16 cellular contexts compared by ENCODE assay signal in genomic region chr1:94726981-94727685, GRCh38.
A peak's percentile ranks its signal among the peaks of the same experiment; 100 is the strongest.
DNase-seq lines count a peak whose midpoint lies in the region; ATAC-seq, FAIRE-seq and TF ChIP-seq lines count a peak whose summit lies in the region.
"Had no signal": no experiment of that assay in that cellular context is flagged by ENCODE, and none has a peak within 500 bp of the region (broad histone marks: within the 10 kb centered on the region; RNA-seq: fewer than 3 reads in every experiment).

No MANE protein-coding gene starts in this region.

- CTCF ChIA-PET in mammary epithelial cell (lab: Charles Lee; ENCODE audit: low non-redundant PET) = no interaction called here

- dilution Hi-C loops in mammary epithelial cell (cut with HindIII; ENCODE audit: low sequenced_read_pairs) = no loop called here

- BruUV-seq in mammary epithelial cell (replicated peaks; lab: Mats Ljungman, UMichigan) = TSS peak; percentile 44

- in situ Hi-C loops in mammary epithelial cell (cut with MboI; ENCODE audit: low sequenced_read_pairs in 2 of 2) = loop anchor here in 1 of 2 donors (10.0 kb wide), 1 partner anchor 82 kb away; no protein-coding TSS in a partner anchor

- H3K36me3 ChIP-seq in mammary epithelial cell (ENCODE audit: insufficient read depth, low read length) (no peaks in the 10 kb centered on the region), breast epithelium (no peaks in the 10 kb centered on the region), SJSA1 (no peaks in the 10 kb centered on the region), left lung (no peaks in the 10 kb centered on the region)
- H3K36me3 ChIP-seq: BLaER1 treated with 17β-estradiol and CSF1 and Interleukin-3, amounts not matched to agents 10 nM and 100 nM; HAP-1 had no signal

- no peaks in the 10 kb centered on the region for H3K79me2 ChIP-seq in mammary epithelial cell (ENCODE audit: insufficient read depth, low read length)

- TF ChIP-seq POLR2A in breast epithelium (IDR thresholded peaks at IDR 0.05) = no peak

- H3K27ac ChIP-seq in mammary epithelial cell (ENCODE audit: insufficient read depth, low read depth, low read length) (peak overlapping the region; percentile 71), breast epithelium (no peak overlapping the region), SJSA1 (peak overlapping the region; percentile 36), foreskin keratinocyte (no peak overlapping the region), left lung (no peak overlapping the region)
- H3K27ac ChIP-seq: 22Rv1; BLaER1 treated with 17β-estradiol and CSF1 and Interleukin-3, amounts not matched to agents 10 nM and 100 nM had no signal

- peak overlapping the region; percentile 58 for H3K4me2 ChIP-seq in mammary epithelial cell (ENCODE audit: insufficient read depth, low read depth, low read length)
- H3K4me2 ChIP-seq: BLaER1 treated with 17β-estradiol and CSF1 and Interleukin-3, amounts not matched to agents 10 nM and 100 nM had no signal

- intact Hi-C loops in mammary epithelial cell (cut with micrococcal nuclease) (loop anchor here (5.0 kb wide), 2 partner anchors 130 to 185 kb away; partner anchors contain the start of gene F3), breast epithelium (cut with DNase I; ENCODE audit: low total_unique reads) (no loop called here), left lung (cut with DNase I) (no loop called here)

- H3K4me1 ChIP-seq in mammary epithelial cell (ENCODE audit: insufficient read depth, low read length) (peaks cover 63% of the 10 kb centered on the region), breast epithelium (no peaks in the 10 kb centered on the region), SJSA1 (replicated peaks) (peaks cover 67% of the 10 kb centered on the region), foreskin keratinocyte (peaks cover 38% of the 10 kb centered on the region), left lung (peaks cover 10 to 35% of the 10 kb centered on the region in 2 donors)

- H2AFZ ChIP-seq in mammary epithelial cell (ENCODE audit: low read depth, low read length) = no peak overlapping the region

- no peak overlapping the region for H3K9ac ChIP-seq in mammary epithelial cell (ENCODE audit: insufficient read depth, low read length)
- H3K9ac ChIP-seq: BLaER1 treated with 17β-estradiol and CSF1 and Interleukin-3, amounts not matched to agents 10 nM and 100 nM had no signal

- FAIRE-seq in urothelium cell line (lab: Jason Lieb, UNC) = peak; percentile 84

- H3K4me3 ChIP-seq in mammary epithelial cell (replicated peaks in 1 of 3; ENCODE audit: insufficient read depth in 1 of 3, low read depth in 2 of 3, low read length in 3 of 3) (no peak overlapping the region), breast epithelium (no peak overlapping the region), SJSA1 (no peak overlapping the region), left lung (no peak overlapping the region)
- H3K4me3 ChIP-seq: BLaER1 treated with 17β-estradiol and CSF1 and Interleukin-3, amounts not matched to agents 10 nM and 100 nM; HAP-1 had no signal

- ATAC-seq in foreskin keratinocyte (peak; percentile 1), GM18502 (IDR thresholded peaks at IDR 0.05; ENCODE audit: poor library complexity, unreplicated experiment) (no peak), left lung (no peak)

- peaks cover 3% of the 10 kb centered on the region for H3K9me3 ChIP-seq in mammary epithelial cell (replicated peaks; ENCODE audit: insufficient read depth, low read length)
- no peaks in the 10 kb centered on the region for H3K9me3 ChIP-seq in breast epithelium
- no peaks in the 10 kb centered on the region for H3K9me3 ChIP-seq in SJSA1 (replicated peaks)
- no peaks in the 10 kb centered on the region for H3K9me3 ChIP-seq in left lung
- H3K9me3 ChIP-seq: HAP-1 had no signal

- H4K20me1 ChIP-seq in mammary epithelial cell (ENCODE audit: insufficient read depth, low read length) = no peaks in the 10 kb centered on the region
- H4K20me1 ChIP-seq: BLaER1 treated with 17β-estradiol and CSF1 and Interleukin-3, amounts not matched to agents 10 nM and 100 nM had no signal

- WGBS in mammary epithelial cell (ENCODE audit: low coverage, missing lambda C conversion rate) = 31% methylated on average over 4 of the region's 6 CpGs

- peak; percentile 40 for DNase-seq in mammary epithelial cell
- no peak for DNase-seq in breast epithelium (ENCODE audit: low spot score in 2 of 2)
- no peak for DNase-seq in SJSA1 (ENCODE audit: low read depth in 1 of 2, low spot score in 2 of 2)
- DNase-seq in foreskin keratinocyte = peak in 1 of 2 donors; percentile 71
- DNase-seq in urothelium cell line (ENCODE audit: low spot score) = no peak
- no peak for DNase-seq in germinal center (ENCODE audit: low spot score)
- DNase-seq in left lung = no peak
- DNase-seq: CD8-positive, alpha-beta memory T cell; DMS79 treated with DMSO at 0.1 percent for 48 hours; KBM-7; NCI-H1417 treated with DMSO at 0.1 percent for 48 hours; NCI-H1930 had no signal

- H3K27me3 ChIP-seq in mammary epithelial cell (ENCODE audit: insufficient read depth, low read length) (no peaks in the 10 kb centered on the region), breast epithelium (no peaks in the 10 kb centered on the region), SJSA1 (replicated peaks) (no peaks in the 10 kb centered on the region), foreskin keratinocyte (no peaks in the 10 kb centered on the region), left lung (no peaks in the 10 kb centered on the region)
- H3K27me3 ChIP-seq: BLaER1 treated with 17β-estradiol and CSF1 and Interleukin-3, amounts not matched to agents 10 nM and 100 nM had no signal

- no peak for TF ChIP-seq CTCF in mammary epithelial cell (conservative IDR thresholded peaks at IDR 0.05 in 1 of 2, IDR thresholded peaks at IDR 0.05 in 1 of 2; ENCODE audit: extremely low read depth in 1 of 2, insufficient read depth in 1 of 2, low read depth in 1 of 2, low read length in 2 of 2)
- no peak for TF ChIP-seq CTCF in breast epithelium (IDR thresholded peaks at IDR 0.05)
- no peak for TF ChIP-seq CTCF in foreskin keratinocyte (conservative IDR thresholded peaks at IDR 0.05)
- no peak for TF ChIP-seq CTCF in left lung (IDR thresholded peaks at IDR 0.05)

Comparison
In these comparisons a context has a peak if more than half of its experiments do, and no peak if none do; other contexts are left out.
1. H3K27ac ChIP-seq: peak in mammary epithelial cell (single experiment) and SJSA1 (single experiment); none in breast epithelium (0 of 2), foreskin keratinocyte (single experiment) and left lung (0 of 2).